ENCODE assay signal across 21 cellular contexts in genomic region chr6:154745243-154745642, GRCh38. TPM values are rescaled to one million over a fixed set of nuclear protein-coding genes. Genes with fewer than 3 reads are reported as not detected.
DNase-seq lines count a peak whose midpoint lies in the region; ATAC-seq lines count a peak whose summit lies in the region.
"Had no signal": no experiment of that assay in that cellular context is flagged by ENCODE, and none has a peak within 500 bp of the region (broad histone marks: within the 10 kb centered on the region; RNA-seq: fewer than 3 reads in every experiment).

No MANE protein-coding gene starts in this region.

- no peaks in the 10 kb centered on the region for H3K27me3 ChIP-seq in naive thymus-derived CD4-positive, alpha-beta T cell (ENCODE audit: control insufficient read depth in 2 of 2, insufficient read depth in 2 of 2, low read length in 2 of 2)

- H3K36me3 Mint-ChIP-seq in activated naive CD8-positive, alpha-beta T cell, result peaks cover 9% of the 10 kb centered on the region
- H3K36me3 Mint-ChIP-seq in activated naive CD8-positive, alpha-beta T cell treated with anti-CD3 and anti-CD28 coated beads for 36 hours, result peaks cover 37% of the 10 kb centered on the region
- peaks cover 28% of the 10 kb centered on the region for H3K36me3 Mint-ChIP-seq in T-cell
- peaks cover 0 to 32% (median 26%) of the 10 kb centered on the region in 5 donors for H3K36me3 Mint-ChIP-seq in naive thymus-derived CD4-positive, alpha-beta T cell
- peaks cover 39% of the 10 kb centered on the region for H3K36me3 Mint-ChIP-seq in activated CD4-positive, alpha-beta T cell treated with anti-CD3 and anti-CD28 coated beads, Interleukin-2, amount 10 ng/mL, durations not matched to agents 7 days and 5 days (ENCODE audit: low read depth)

- H3K27me3 Mint-ChIP-seq in activated naive CD8-positive, alpha-beta T cell, result no peaks in the 10 kb centered on the region
- H3K27me3 Mint-ChIP-seq in activated naive CD8-positive, alpha-beta T cell treated with anti-CD3 and anti-CD28 coated beads for 36 hours, result no peaks in the 10 kb centered on the region
- H3K27me3 Mint-ChIP-seq in T-cell, result no peaks in the 10 kb centered on the region
- H3K27me3 Mint-ChIP-seq in naive thymus-derived CD4-positive, alpha-beta T cell, result no peaks in the 10 kb centered on the region
- no peaks in the 10 kb centered on the region for H3K27me3 Mint-ChIP-seq in activated CD4-positive, alpha-beta T cell treated with anti-CD3 and anti-CD28 coated beads, Interleukin-2, amount 10 ng/mL, durations not matched to agents 7 days and 5 days

- no peak for DNase-seq in activated naive CD8-positive, alpha-beta T cell treated with anti-CD3 and anti-CD28 coated beads for 36 hours
- no peak for DNase-seq in T-cell
- no peak for DNase-seq in naive thymus-derived CD4-positive, alpha-beta T cell
- no peak for DNase-seq in activated CD4-positive, alpha-beta T cell treated with anti-CD3 and anti-CD28 coated beads, Interleukin-2, amount 10 ng/mL, durations not matched to agents 7 days and 5 days
- no peak for DNase-seq in hippocampal formation (lab: John Stamatoyannopoulos, UW)
- DNase-seq in NCI-H187 treated with DMSO at 0.1 percent for 48 hours (lab: John Stamatoyannopoulos, UW), result no peak
- DNase-seq: AML-193, Caco-2, DMS 273 treated with DMSO at 0.1 percent for 48 hours, DMS79 treated with DMSO at 0.1 percent for 48 hours, IMR-90, NCI-H1694, NCI-H2081 treated with DMSO at 0.1 percent for 48 hours, NCI-H2171 treated with DMSO at 0.1 percent for 48 hours, NCI-H524 treated with DMSO at 0.1 percent for 48 hours, NCI-H82 had no signal

- no peak for ATAC-seq in T-cell (replicated peaks in 1 of 4)
- no peak for ATAC-seq in naive thymus-derived CD4-positive, alpha-beta T cell
- ATAC-seq: Panc1, SK-N-SH treated with all-trans-retinoic acid at 6 μM for 48 hours had no signal

- H3K4me1 Mint-ChIP-seq in activated naive CD8-positive, alpha-beta T cell (ENCODE audit: low read depth), result peaks cover 90% of the 10 kb centered on the region
- peaks cover 62% of the 10 kb centered on the region for H3K4me1 Mint-ChIP-seq in activated naive CD8-positive, alpha-beta T cell treated with anti-CD3 and anti-CD28 coated beads for 36 hours
- H3K4me1 Mint-ChIP-seq in T-cell, result peaks cover 77 to 94% (median 90%) of the 10 kb centered on the region in 3 donors
- H3K4me1 Mint-ChIP-seq in naive thymus-derived CD4-positive, alpha-beta T cell, result peaks cover 17 to 94% (median 86%) of the 10 kb centered on the region in 7 donors
- H3K4me1 Mint-ChIP-seq in activated CD4-positive, alpha-beta T cell treated with anti-CD3 and anti-CD28 coated beads, Interleukin-2, amount 10 ng/mL, durations not matched to agents 7 days and 5 days, result peaks cover 34% of the 10 kb centered on the region

- H3K9me3 Mint-ChIP-seq in activated naive CD8-positive, alpha-beta T cell (ENCODE audit: low read depth), result no peaks in the 10 kb centered on the region
- no peaks in the 10 kb centered on the region for H3K9me3 Mint-ChIP-seq in activated naive CD8-positive, alpha-beta T cell treated with anti-CD3 and anti-CD28 coated beads for 36 hours
- H3K9me3 Mint-ChIP-seq in T-cell, result no peaks in the 10 kb centered on the region
- H3K9me3 Mint-ChIP-seq in naive thymus-derived CD4-positive, alpha-beta T cell, result no peaks in the 10 kb centered on the region
- peaks cover 5% of the 10 kb centered on the region for H3K9me3 Mint-ChIP-seq in activated CD4-positive, alpha-beta T cell treated with anti-CD3 and anti-CD28 coated beads, Interleukin-2, amount 10 ng/mL, durations not matched to agents 7 days and 5 days

- H3K27ac Mint-ChIP-seq in activated naive CD8-positive, alpha-beta T cell, result no peak overlapping the region
- H3K27ac Mint-ChIP-seq in activated naive CD8-positive, alpha-beta T cell treated with anti-CD3 and anti-CD28 coated beads for 36 hours, result no peak overlapping the region
- no peak overlapping the region for H3K27ac Mint-ChIP-seq in T-cell
- H3K27ac Mint-ChIP-seq in naive thymus-derived CD4-positive, alpha-beta T cell, result peak overlapping the region in 2 of 9 donors; percentile 19 to 45
- no peak overlapping the region for H3K27ac Mint-ChIP-seq in activated CD4-positive, alpha-beta T cell treated with anti-CD3 and anti-CD28 coated beads, Interleukin-2, amount 10 ng/mL, durations not matched to agents 7 days and 5 days

- intact Hi-C loops in naive thymus-derived CD4-positive, alpha-beta T cell (cut with micrococcal nuclease), result no loop called here

- no peak overlapping the region for H3K4me3 ChIP-seq in naive thymus-derived CD4-positive, alpha-beta T cell (ENCODE audit: low read length)
- H3K4me3 ChIP-seq: GM12878 had no signal

- H3K27ac ChIP-seq in naive thymus-derived CD4-positive, alpha-beta T cell (ENCODE audit: low read depth, low read length), result no peak overlapping the region
- H3K27ac ChIP-seq: C4-2B had no signal

- H3K9me3 ChIP-seq in naive thymus-derived CD4-positive, alpha-beta T cell (ENCODE audit: control insufficient read depth in 2 of 3, low read length in 3 of 3), result no peaks in the 10 kb centered on the region
- H3K9me3 ChIP-seq: Caco-2 had no signal

- H3K36me3 ChIP-seq in naive thymus-derived CD4-positive, alpha-beta T cell (ENCODE audit: control insufficient read depth in 2 of 3, insufficient read depth in 3 of 3, low read length in 3 of 3), result no peaks in the 10 kb centered on the region

- CTCF ChIA-PET in T-cell (lab: Charles Lee), result no interaction called here
- CTCF ChIA-PET in naive thymus-derived CD4-positive, alpha-beta T cell (lab: Charles Lee), result interaction anchor here (1.4 kb wide), 1 partner anchor 14 kb away, joined by 3 read pairs; no protein-coding TSS in a partner anchor
- CTCF ChIA-PET in activated CD4-positive, alpha-beta T cell treated with anti-CD3 and anti-CD28 coated beads, Interleukin-2, amount 10 ng/mL, durations not matched to agents 7 days and 5 days (lab: Charles Lee), result no interaction called here

- H3K4me1 ChIP-seq in naive thymus-derived CD4-positive, alpha-beta T cell (ENCODE audit: control insufficient read depth in 2 of 2, insufficient read depth in 2 of 2, low read length in 2 of 2), result peaks cover 8 to 17% of the 10 kb centered on the region in 2 donors

- POLR2A ChIA-PET in T-cell (lab: Charles Lee), result interaction anchor here in 1 of 2 donors (0.5 kb wide), 1 partner anchor 413 kb away, joined by 3 read pairs; no protein-coding TSS in a partner anchor
- POLR2A ChIA-PET in naive thymus-derived CD4-positive, alpha-beta T cell (lab: Charles Lee), result no interaction called here
- POLR2A ChIA-PET in activated CD4-positive, alpha-beta T cell treated with anti-CD3 and anti-CD28 coated beads, Interleukin-2, amount 10 ng/mL, durations not matched to agents 7 days and 5 days (lab: Charles Lee), result no interaction called here

- H3K4me3 Mint-ChIP-seq in activated naive CD8-positive, alpha-beta T cell, result peak overlapping the region; percentile 14
- no peak overlapping the region for H3K4me3 Mint-ChIP-seq in activated naive CD8-positive, alpha-beta T cell treated with anti-CD3 and anti-CD28 coated beads for 36 hours
- H3K4me3 Mint-ChIP-seq in T-cell, result peak overlapping the region in 2 of 3 donors; percentile 0 to 35
- peak overlapping the region in 9 of 10 donors; percentile 8 to 66 (median 30) for H3K4me3 Mint-ChIP-seq in naive thymus-derived CD4-positive, alpha-beta T cell
- no peak overlapping the region for H3K4me3 Mint-ChIP-seq in activated CD4-positive, alpha-beta T cell treated with anti-CD3 and anti-CD28 coated beads, Interleukin-2, amount 10 ng/mL, durations not matched to agents 7 days and 5 days

RNA-seq across cellular contexts. Expression of gene SCAF8, which starts 12.0 kb away (rescaled TPM):
- total RNA-seq in activated naive CD8-positive, alpha-beta T cell treated with anti-CD3 and anti-CD28 coated beads for 36 hours, result 10 to 100 TPM; 39.8 to 43.8 TPM
- 10 to 100 TPM; 53.1 to 61.1 (median 55.2) TPM for total RNA-seq in T-cell
- total RNA-seq in naive thymus-derived CD4-positive, alpha-beta T cell, result 10 to 100 TPM; 41.1 to 69.2 (median 54.9) TPM
- polyA plus RNA-seq in naive thymus-derived CD4-positive, alpha-beta T cell, result 10 to 100 TPM; 12.4 to 23.1 TPM
- 10 to 100 TPM; 44.3 to 53.3 TPM for total RNA-seq in activated CD4-positive, alpha-beta T cell treated with anti-CD3 and anti-CD28 coated beads, Interleukin-2, amount 10 ng/mL, durations not matched to agents 7 days and 5 days

Comparison
In these comparisons a context has a peak if more than half of its experiments do, and no peak if none do; other contexts are left out.
1. H3K4me3 Mint-ChIP-seq: peak in activated naive CD8-positive, alpha-beta T cell (single experiment), T-cell (2 of 3) and naive thymus-derived CD4-positive, alpha-beta T cell (9 of 10); none in activated naive CD8-positive, alpha-beta T cell treated with anti-CD3 and anti-CD28 coated beads for 36 hours (single experiment) and activated CD4-positive, alpha-beta T cell treated with anti-CD3 and anti-CD28 coated beads, Interleukin-2, amount 10 ng/mL, durations not matched to agents 7 days and 5 days (single experiment).